ENCODE assay signal across 8 cellular contexts in the genomic region with DNA sequence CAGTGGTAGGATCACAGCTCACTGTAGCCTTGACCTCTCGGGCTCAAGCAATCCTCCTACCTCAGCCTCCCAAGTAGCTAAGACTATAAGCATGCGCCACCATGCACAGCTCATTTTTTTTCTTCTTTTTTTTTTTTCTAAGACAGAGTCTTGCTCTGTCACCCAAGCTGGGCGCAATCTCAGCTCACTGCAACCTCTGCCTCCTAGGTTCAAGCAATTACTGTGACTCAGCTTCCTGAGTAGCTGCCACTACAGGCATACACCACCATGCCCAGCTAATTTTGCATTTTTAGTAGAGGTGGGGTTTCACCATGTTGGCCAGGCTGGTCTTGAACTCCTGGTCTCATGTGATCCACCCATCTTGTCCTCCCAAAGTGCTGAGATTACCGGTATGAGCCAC. TPM values are rescaled to one million over a fixed set of nuclear protein-coding genes. Genes with fewer than 3 reads are reported as not detected.
DNase-seq lines count a peak whose midpoint lies in the region; ATAC-seq and TF ChIP-seq lines count a peak whose summit lies in the region.
"Not testable (repeated sequence)": the region's sequence is repeated elsewhere in the genome, so short reads cannot be mapped to it uniquely, and the experiment has no call there.

No MANE protein-coding gene starts in this region.

- H3K27me3 Mint-ChIP-seq in activated B cell treated with CpG ODN at 0.5 μM for 24 hours; activated T-cell treated with anti-CD3 and anti-CD28 coated beads, Interleukin-2, amount 50 U/mL, for 72 hours (ENCODE audit: low read depth); chondrocyte (ENCODE audit: low read depth); stimulated activated naive B cell treated with anti-CD40 and anti-IgM and Interleukin-4, amounts not matched to agents 10 μg/mL and 1 μg/mL and 100 μg/mL, for 72 hours: not testable (repeated sequence)

- CTCF ChIA-PET in HEK293 (lab: Yijun Ruan, JAX), result not testable (repeated sequence)
- CTCF ChIA-PET in PC-3 (lab: Charles Lee) (interaction anchor here (0.7 kb wide), 1 partner anchor 45 kb away, joined by 3 read pairs; no protein-coding TSS in a partner anchor), activated B cell treated with CpG ODN at 0.5 μM for 24 hours (lab: Charles Lee) (interaction anchor here (0.7 kb wide), 1 partner anchor 51 kb away, joined by 4 read pairs; a partner anchor contains a TSS)

- H4K20me1 ChIP-seq in PC-3 (ENCODE audit: low read length), result not testable (repeated sequence)

- H3K27ac ChIP-seq in HEK293 (ENCODE audit: extremely low read depth, low read depth, low read length); PC-3 (ENCODE audit: low read length): not testable (repeated sequence)

- not testable (repeated sequence) for TF ChIP-seq CTCF in HEK293 (tag by site-specific recombination; IDR thresholded peaks at IDR 0.05); PC-3 (conservative IDR thresholded peaks at IDR 0.05; ENCODE audit: low read depth, low read length); activated B cell treated with CpG ODN at 0.5 μM for 24 hours (IDR thresholded peaks at IDR 0.05); chondrocyte (IDR thresholded peaks at IDR 0.05)

- DNase-seq in Daoy (ENCODE audit: low read depth), result peak; percentile 83
- not testable (repeated sequence) for DNase-seq in PC-3; activated B cell treated with CpG ODN at 0.5 μM for 24 hours; stimulated activated naive B cell treated with anti-CD40 and anti-IgM and Interleukin-4, amounts not matched to agents 10 μg/mL and 1 μg/mL and 100 μg/mL, for 72 hours
- peak; percentile 12 to 24 for DNase-seq in activated T-cell treated with anti-CD3 and anti-CD28 coated beads, Interleukin-2, amount 50 U/mL, for 72 hours
- DNase-seq in chondrocyte (ENCODE audit: low spot score), result peak; percentile 9
- peak; percentile 67 for DNase-seq in kidney tubule cell (ENCODE audit: low spot score)

- H3K4me3 Mint-ChIP-seq in activated B cell treated with CpG ODN at 0.5 μM for 24 hours; chondrocyte (ENCODE audit: unreplicated experiment); stimulated activated naive B cell treated with anti-CD40 and anti-IgM and Interleukin-4, amounts not matched to agents 10 μg/mL and 1 μg/mL and 100 μg/mL, for 72 hours: not testable (repeated sequence)
- peak overlapping the region; percentile 29 to 63 for H3K4me3 Mint-ChIP-seq in activated T-cell treated with anti-CD3 and anti-CD28 coated beads, Interleukin-2, amount 50 U/mL, for 72 hours

- H3K36me3 Mint-ChIP-seq in activated B cell treated with CpG ODN at 0.5 μM for 24 hours (ENCODE audit: low read depth); activated T-cell treated with anti-CD3 and anti-CD28 coated beads, Interleukin-2, amount 50 U/mL, for 72 hours (ENCODE audit: insufficient read depth in 2 of 2); chondrocyte (ENCODE audit: low read depth); stimulated activated naive B cell treated with anti-CD40 and anti-IgM and Interleukin-4, amounts not matched to agents 10 μg/mL and 1 μg/mL and 100 μg/mL, for 72 hours: not testable (repeated sequence)

- H3F3A ChIP-seq in PC-3 (ENCODE audit: low read length, unreplicated experiment), result not testable (repeated sequence)

- H3K4me1 ChIP-seq in HEK293 (ENCODE audit: control insufficient read depth, insufficient read depth, low read length); PC-3 (ENCODE audit: insufficient read depth, low read length): not testable (repeated sequence)

- H3K9ac ChIP-seq in PC-3 (ENCODE audit: low read length), result not testable (repeated sequence)

- not testable (repeated sequence) for H2AFZ ChIP-seq in PC-3 (ENCODE audit: low read length)

- not testable (repeated sequence) for H3K27ac Mint-ChIP-seq in activated B cell treated with CpG ODN at 0.5 μM for 24 hours; activated T-cell treated with anti-CD3 and anti-CD28 coated beads, Interleukin-2, amount 50 U/mL, for 72 hours; chondrocyte (ENCODE audit: unreplicated experiment); stimulated activated naive B cell treated with anti-CD40 and anti-IgM and Interleukin-4, amounts not matched to agents 10 μg/mL and 1 μg/mL and 100 μg/mL, for 72 hours

- not testable (repeated sequence) for H3K36me3 ChIP-seq in HEK293 (ENCODE audit: control insufficient read depth in 2 of 2, insufficient read depth in 1 of 2, low read length in 2 of 2); PC-3 (ENCODE audit: low read depth, low read length)

- H3K4me2 ChIP-seq in PC-3 (ENCODE audit: low read length), result not testable (repeated sequence)

- not testable (repeated sequence) for H3K4me1 Mint-ChIP-seq in activated B cell treated with CpG ODN at 0.5 μM for 24 hours; chondrocyte (ENCODE audit: low read depth); stimulated activated naive B cell treated with anti-CD40 and anti-IgM and Interleukin-4, amounts not matched to agents 10 μg/mL and 1 μg/mL and 100 μg/mL, for 72 hours
- H3K4me1 Mint-ChIP-seq in activated T-cell treated with anti-CD3 and anti-CD28 coated beads, Interleukin-2, amount 50 U/mL, for 72 hours (ENCODE audit: low read depth), result peaks cover 40% of the 10 kb centered on the region

- H3K79me2 ChIP-seq in PC-3 (ENCODE audit: low read length), result not testable (repeated sequence)

- ATAC-seq in PC-3, result peak; percentile 23; the same call in 1 of the 2 replicates
- peak; percentile 48 for ATAC-seq in activated B cell treated with CpG ODN at 0.5 μM for 24 hours (ENCODE audit: low read depth)
- peak; percentile 42 to 48 for ATAC-seq in activated T-cell treated with anti-CD3 and anti-CD28 coated beads, Interleukin-2, amount 50 U/mL, for 72 hours (replicated peaks in 1 of 2)
- peak; percentile 33 to 38 for ATAC-seq in stimulated activated naive B cell treated with anti-CD40 and anti-IgM and Interleukin-4, amounts not matched to agents 10 μg/mL and 1 μg/mL and 100 μg/mL, for 72 hours (replicated peaks)

- not testable (repeated sequence) for H3K9me3 Mint-ChIP-seq in activated B cell treated with CpG ODN at 0.5 μM for 24 hours; activated T-cell treated with anti-CD3 and anti-CD28 coated beads, Interleukin-2, amount 50 U/mL, for 72 hours; chondrocyte (ENCODE audit: low read depth); stimulated activated naive B cell treated with anti-CD40 and anti-IgM and Interleukin-4, amounts not matched to agents 10 μg/mL and 1 μg/mL and 100 μg/mL, for 72 hours

- POLR2A ChIA-PET in HEK293 (lab: Yijun Ruan, JAX) (interaction anchor here (0.7 kb wide), 1 partner anchor 10 kb away, joined by 3 read pairs; no protein-coding TSS in a partner anchor), PC-3 (lab: Charles Lee; ENCODE audit: unreplicated experiment) (interaction anchor here (0.7 kb wide), 1 partner anchor 403 kb away, joined by 5 read pairs; no protein-coding TSS in a partner anchor), activated B cell treated with CpG ODN at 0.5 μM for 24 hours (lab: Charles Lee) (interaction anchor here (0.6 to 1.7 kb wide), 2 partner anchors 49 to 1794 kb away, joined by 3 to 5 read pairs; no protein-coding TSS in a partner anchor)

- intact Hi-C loops in PC-3 (cut with micrococcal nuclease); activated B cell treated with CpG ODN at 0.5 μM for 24 hours (cut with micrococcal nuclease): not testable (repeated sequence)

- not testable (repeated sequence) for H3K9me2 ChIP-seq in PC-3 (replicated peaks; ENCODE audit: low read length)

- not testable (repeated sequence) for H3K9me3 ChIP-seq in HEK293 (ENCODE audit: control insufficient read depth, insufficient read depth, low read depth, low read length); PC-3 (ENCODE audit: low read length)

- H3K4me3 ChIP-seq in HEK293 (ENCODE audit: low read depth, low read length); PC-3 (ENCODE audit: low read length): not testable (repeated sequence)

- not testable (repeated sequence) for BruUV-seq in PC-3 (replicated peaks; lab: Mats Ljungman, UMichigan)

- H3K27me3 ChIP-seq in PC-3 (ENCODE audit: low read length), result not testable (repeated sequence)

TF ChIP-seq in HEK293, 187 proteins besides CTCF, POLR2A, EP300 and RAD21:
- 0 out of 2 replicates have a peak, but pooled peaks have one; percentile 60 for TF ChIP-seq GFI1B (tag by site-specific recombination; IDR thresholded peaks at IDR 0.05)

RNA-seq across cellular contexts. Expression of a gene that starts 22.6 kb away (rescaled TPM):
- 119 and 128 TPM in 2 replicates for total RNA-seq in Daoy (2014; rRNA removed; shearing (Covaris generic))
- total RNA-seq in PC-3 (2014; rRNA removed) (84.0 and 88.1 TPM in 2 replicates), activated B cell treated with CpG ODN at 0.5 μM for 24 hours (73.3 and 81.7 TPM in 2 replicates), chondrocyte (94.3 to 107 TPM (median 99.7 TPM) in 3 replicates)
- total RNA-seq in activated T-cell treated with anti-CD3 and anti-CD28 coated beads, Interleukin-2, amount 50 U/mL, for 72 hours, result 10 to 100 TPM; 47.9 to 56.2 TPM

RNA-seq across cellular contexts. Expression of a gene that starts 50.2 kb away (rescaled TPM):
- 0.42 and 1.3 TPM in 2 replicates for total RNA-seq in Daoy (2014; rRNA removed; shearing (Covaris generic))
- total RNA-seq in PC-3 (2014; rRNA removed) (1.8 TPM in 1 of 2 replicates, not detected in the other), activated B cell treated with CpG ODN at 0.5 μM for 24 hours (7.0 and 8.2 TPM in 2 replicates), chondrocyte (0.18 to 0.58 TPM (median 0.40 TPM) in 3 replicates)
- 1 to 10 TPM; 7.6 to 8.3 TPM for total RNA-seq in activated T-cell treated with anti-CD3 and anti-CD28 coated beads, Interleukin-2, amount 50 U/mL, for 72 hours
